ENCODE assay signal across 16 cellular contexts in genomic region chr9:5872496-5872895, GRCh38. TPM values are rescaled to one million over a fixed set of nuclear protein-coding genes. Genes with fewer than 3 reads are reported as not detected.
A peak's percentile ranks its signal among the peaks of the same experiment; 100 is the strongest.
DNase-seq lines count a peak whose midpoint lies in the region; ATAC-seq and TF ChIP-seq lines count a peak whose summit lies in the region.
"Had no signal": no experiment of that assay in that cellular context is flagged by ENCODE, and none has a peak within 500 bp of the region (broad histone marks: within the 10 kb centered on the region; RNA-seq: fewer than 3 reads in every experiment).

No MANE protein-coding gene starts in this region.

- no peak overlapping the region for H3K4me3 Mint-ChIP-seq in activated T-cell treated with anti-CD3 and anti-CD28 coated beads, Interleukin-2, amount 50 U/mL, for 72 hours
- H3K4me3 Mint-ChIP-seq: IgD-negative memory B cell had no signal

- peaks cover 0 to 3% of the 10 kb centered on the region in 2 donors for H3K9me3 Mint-ChIP-seq in activated T-cell treated with anti-CD3 and anti-CD28 coated beads, Interleukin-2, amount 50 U/mL, for 72 hours
- H3K9me3 Mint-ChIP-seq: IgD-negative memory B cell had no signal

- no peaks in the 10 kb centered on the region for H3F3A ChIP-seq in smooth muscle cell (ENCODE audit: low read depth)

- CTCF ChIA-PET in RWPE1 (lab: Yijun Ruan, JAX) = no interaction called here

- H4K20me1 ChIP-seq in smooth muscle cell (ENCODE audit: low read depth) = no peaks in the 10 kb centered on the region

- no peaks in the 10 kb centered on the region for H3K27me3 ChIP-seq in smooth muscle cell (ENCODE audit: low read depth)

- no peaks in the 10 kb centered on the region for H3K36me3 ChIP-seq in smooth muscle cell (ENCODE audit: low read depth)
- H3K36me3 ChIP-seq: HAP-1 had no signal

- H3K9me3 ChIP-seq in smooth muscle cell (replicated peaks; ENCODE audit: low read depth) = no peaks in the 10 kb centered on the region
- H3K9me3 ChIP-seq: HAP-1 had no signal

- H3K4me2 ChIP-seq in smooth muscle cell = no peak overlapping the region

- 45% methylated on average over 4 of the region's 4 CpGs for WGBS in smooth muscle cell (ENCODE audit: low lambda C conversion rate)

- no peaks in the 10 kb centered on the region for H3K27me3 Mint-ChIP-seq in activated T-cell treated with anti-CD3 and anti-CD28 coated beads, Interleukin-2, amount 50 U/mL, for 72 hours (ENCODE audit: low read depth)
- H3K27me3 Mint-ChIP-seq: IgD-negative memory B cell had no signal

- H2AFZ ChIP-seq in smooth muscle cell (ENCODE audit: low read depth) = no peak overlapping the region

- H3K4me1 Mint-ChIP-seq in activated T-cell treated with anti-CD3 and anti-CD28 coated beads, Interleukin-2, amount 50 U/mL, for 72 hours (ENCODE audit: low read depth) = peaks cover 11% of the 10 kb centered on the region

- POLR2A ChIA-PET in RWPE1 (lab: Yijun Ruan, JAX; ENCODE audit: low non-redundant PET) = no interaction called here

- peak overlapping the region; percentile 9 for H3K27ac Mint-ChIP-seq in activated T-cell treated with anti-CD3 and anti-CD28 coated beads, Interleukin-2, amount 50 U/mL, for 72 hours
- H3K27ac Mint-ChIP-seq: IgD-negative memory B cell had no signal

- H3K4me1 ChIP-seq in smooth muscle cell (ENCODE audit: low read depth) = no peaks in the 10 kb centered on the region
- H3K4me1 ChIP-seq: HAP-1 had no signal

- H3K36me3 Mint-ChIP-seq in activated T-cell treated with anti-CD3 and anti-CD28 coated beads, Interleukin-2, amount 50 U/mL, for 72 hours (ENCODE audit: insufficient read depth in 2 of 2) = no peaks in the 10 kb centered on the region

- H3K4me3 ChIP-seq in fibroblast of villous mesenchyme (ENCODE audit: low read depth, low read length) (no peak overlapping the region), smooth muscle cell (no peak overlapping the region)
- H3K4me3 ChIP-seq: HAP-1 had no signal

- no peaks in the 10 kb centered on the region for H3K79me2 ChIP-seq in smooth muscle cell (ENCODE audit: low read depth)

- no peak for DNase-seq in activated T-cell treated with anti-CD3 and anti-CD28 coated beads, Interleukin-2, amount 50 U/mL, for 72 hours
- DNase-seq in activated T-cell treated with anti-CD3 and anti-CD28 coated beads for 4 hours (no peak), amniotic epithelial cell (ENCODE audit: low read depth) (peak; percentile 92), fibroblast of villous mesenchyme (ENCODE audit: low read depth) (peak; percentile 91), smooth muscle cell (lab: John Stamatoyannopoulos, UW; ENCODE audit: unreplicated experiment) (no peak), HPDE6-E6E7 (ENCODE audit: extremely low spot score) (no peak), RWPE1 (ENCODE audit: low spot score) (no peak)
- DNase-seq: EL, NCI-H1417, NCI-H2029, NCI-H524 had no signal

- peak overlapping the region; percentile 64 for H3K27ac ChIP-seq in smooth muscle cell (ENCODE audit: low read depth)
- H3K27ac ChIP-seq in RWPE1 = no peak overlapping the region
- H3K27ac ChIP-seq: 22Rv1, C4-2B had no signal

- ATAC-seq in activated T-cell treated with anti-CD3 and anti-CD28 coated beads, Interleukin-2, amount 50 U/mL, for 72 hours (replicated peaks in 1 of 2) = no peak
- no peak for ATAC-seq in GM21515 (IDR thresholded peaks at IDR 0.05; ENCODE audit: unreplicated experiment)

- no peak overlapping the region for H3K9ac ChIP-seq in smooth muscle cell (ENCODE audit: low read depth)

- no peak for TF ChIP-seq CTCF in fibroblast of villous mesenchyme (IDR thresholded peaks at IDR 0.05; ENCODE audit: insufficient read depth, low read depth, low read length)
- no peak for TF ChIP-seq CTCF in smooth muscle cell (IDR thresholded peaks at IDR 0.05; ENCODE audit: borderline replicate concordance, insufficient read depth, poor library complexity, severe bottlenecking)
- no peak for TF ChIP-seq CTCF in RWPE1 (conservative IDR thresholded peaks at IDR 0.05; ENCODE audit: low read depth)

RNA-seq across cellular contexts. Expression of gene MLANA, which starts 18.2 kb away (rescaled TPM):
- not detected for total RNA-seq in activated T-cell treated with anti-CD3 and anti-CD28 coated beads, Interleukin-2, amount 50 U/mL, for 72 hours
- total RNA-seq in fibroblast of villous mesenchyme = not detected in 2 replicates
- not detected in 2 replicates for total RNA-seq in smooth muscle cell
- 0.46 TPM in 1 of 2 replicates, not detected in the other for polyA plus RNA-seq in smooth muscle cell
- polyA plus RNA-seq: IgD-negative memory B cell had no signal

RNA-seq across cellular contexts. Expression of gene ERMP1, which starts 39.6 kb away (rescaled TPM):
- 10 to 100 TPM; 17.6 to 18.1 TPM for total RNA-seq in activated T-cell treated with anti-CD3 and anti-CD28 coated beads, Interleukin-2, amount 50 U/mL, for 72 hours
- total RNA-seq in fibroblast of villous mesenchyme = 38.3 and 58.3 TPM in 2 replicates
- total RNA-seq in smooth muscle cell = 10.6 and 10.7 TPM in 2 replicates
- 2.1 and 5.4 TPM in 2 replicates for polyA plus RNA-seq in smooth muscle cell

Comparison
In these comparisons a context has a peak if more than half of its experiments do, and no peak if none do; other contexts are left out.
1. DNase-seq: peak in amniotic epithelial cell (single experiment) and fibroblast of villous mesenchyme (single experiment); none in activated T-cell treated with anti-CD3 and anti-CD28 coated beads, Interleukin-2, amount 50 U/mL, for 72 hours (0 of 2), activated T-cell treated with anti-CD3 and anti-CD28 coated beads for 4 hours (single experiment), smooth muscle cell (single experiment), HPDE6-E6E7 (single experiment) and RWPE1 (single experiment).